8 cellular contexts compared by ENCODE assay signal in the genomic region with DNA sequence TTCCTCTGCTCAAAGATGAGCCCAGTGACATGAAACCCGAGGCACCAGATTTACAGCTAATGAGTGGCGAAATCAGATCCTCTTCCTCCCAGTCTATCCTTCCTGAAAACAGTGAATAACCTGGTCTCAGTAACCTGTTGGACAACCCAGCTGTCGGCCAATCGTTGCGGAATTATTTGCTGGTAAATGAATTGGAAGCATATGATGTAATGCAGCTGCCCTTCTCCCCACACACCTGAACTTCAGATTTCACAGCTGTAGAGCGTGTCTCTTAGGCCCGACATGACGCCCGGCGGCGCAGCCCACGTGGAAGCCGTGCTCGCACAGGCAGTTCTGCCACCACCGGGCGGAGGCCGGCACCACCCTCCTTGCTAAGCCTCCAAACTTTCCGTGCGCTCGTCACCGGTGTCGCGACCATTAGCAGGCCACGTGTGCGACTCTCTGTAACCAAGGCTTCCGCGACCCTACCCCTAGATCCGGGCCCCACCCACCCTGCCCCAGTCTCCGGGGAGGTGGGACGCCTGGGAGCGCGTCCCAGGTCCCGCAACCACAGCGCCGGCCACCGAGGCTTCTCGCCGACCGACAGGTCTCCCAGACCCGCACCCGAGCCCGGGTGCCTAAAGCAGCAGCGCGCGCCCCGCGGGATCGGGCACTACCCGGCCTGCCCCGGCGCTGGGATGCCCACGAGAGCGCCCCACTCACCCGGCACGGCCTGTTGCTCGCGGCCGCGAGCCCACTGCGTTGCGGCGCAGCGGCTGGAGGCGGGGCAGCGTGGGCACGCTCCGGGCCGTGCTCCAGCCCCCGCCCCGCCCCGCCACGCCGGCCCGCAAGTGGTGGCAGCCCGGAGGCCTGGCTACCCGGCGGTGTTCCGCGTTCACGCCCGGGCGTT. TPM values are rescaled to one million over a fixed set of nuclear protein-coding genes. Genes with fewer than 3 reads are reported as not detected.
DNase-seq lines count a peak whose midpoint lies in the region; ATAC-seq and TF ChIP-seq lines count a peak whose summit lies in the region.

A gene (minus strand): TSS at position 753 of the 889 bp plus-strand sequence. CDS start 4,838 bp downstream, outside the sequence.

- peak within 1 kb of the TSS; percentile 76 for H3K4me3 ChIP-seq in BJ (ENCODE audit: low read depth, low read length)
- H3K4me3 ChIP-seq in effector memory CD4-positive, alpha-beta T cell (ENCODE audit: insufficient read depth, low read depth, low read length, poor library complexity, severe bottlenecking) = peak within 1 kb of the TSS; percentile 58
- peak within 1 kb of the TSS; percentile 69 to 86 for H3K4me3 ChIP-seq in mesenchymal stem cell (ENCODE audit: insufficient read depth in 1 of 2, low read depth in 1 of 2, low read length in 2 of 2)

- H2BK15ac ChIP-seq in mesenchymal stem cell (ENCODE audit: low read depth, poor library complexity, severe bottlenecking) = no peak within 1 kb of the TSS

- peak within 1 kb of the TSS in 1 of 2 experiments; percentile 92 for H3K23ac ChIP-seq in mesenchymal stem cell (ENCODE audit: low read length in 2 of 2)

- H2BK12ac ChIP-seq in mesenchymal stem cell (ENCODE audit: low read length in 2 of 2) = no peak within 1 kb of the TSS

- no peaks in the 10 kb centered on the region for H3K79me1 ChIP-seq in mesenchymal stem cell (replicated peaks; ENCODE audit: low read length, poor library complexity, severe bottlenecking)

- no peaks in the 10 kb centered on the region for H3K9me3 Mint-ChIP-seq in activated CD8-positive, alpha-beta T cell treated with anti-CD3 and anti-CD28 coated beads, Interleukin-2, amount 10 ng/mL, durations not matched to agents 7 days and 5 days (ENCODE audit: insufficient read depth)

- no peaks in the 10 kb centered on the region for H3K9me3 ChIP-seq in effector memory CD4-positive, alpha-beta T cell (ENCODE audit: control insufficient read depth, low read length)
- no peaks in the 10 kb centered on the region for H3K9me3 ChIP-seq in mesenchymal stem cell (ENCODE audit: control insufficient read depth, low read length)

- no peak within 1 kb of the TSS for H2BK5ac ChIP-seq in mesenchymal stem cell (ENCODE audit: low read depth, low read length, poor library complexity, severe bottlenecking)

- peak within 1 kb of the TSS; percentile 19 for H4K8ac ChIP-seq in mesenchymal stem cell (ENCODE audit: low read length)

- H2AFZ ChIP-seq in mesenchymal stem cell (ENCODE audit: low read depth, low read length) = peak within 1 kb of the TSS; percentile 76

- CTCF ChIA-PET in BJ (lab: Yijun Ruan, JAX) = interaction anchor here (1.0 kb wide), 1 partner anchor 151 kb away, joined by 4 read pairs; a partner anchor contains a TSS
- CTCF ChIA-PET in activated CD8-positive, alpha-beta T cell treated with anti-CD3 and anti-CD28 coated beads, Interleukin-2, amount 10 ng/mL, durations not matched to agents 7 days and 5 days (lab: Charles Lee) = interaction anchor here (0.8 to 1.8 kb wide), 14 partner anchors 10 to 207 kb away, joined by 3 to 15 read pairs (median 4); a partner anchor contains a TSS

- H3K4me1 Mint-ChIP-seq in activated CD8-positive, alpha-beta T cell treated with anti-CD3 and anti-CD28 coated beads, Interleukin-2, amount 10 ng/mL, durations not matched to agents 7 days and 5 days (ENCODE audit: low read depth) = peaks cover 74% of the 10 kb centered on the region

- peak within 1 kb of the TSS; percentile 52 for H2BK120ac ChIP-seq in mesenchymal stem cell (ENCODE audit: low read depth, low read length)

- WGBS in mesenchymal stem cell = 43% methylated on average over 59 of the region's 82 CpGs

- H2AK5ac ChIP-seq in mesenchymal stem cell (ENCODE audit: low read length, severe bottlenecking) = no peak within 1 kb of the TSS

- H3K27me3 Mint-ChIP-seq in activated CD8-positive, alpha-beta T cell treated with anti-CD3 and anti-CD28 coated beads, Interleukin-2, amount 10 ng/mL, durations not matched to agents 7 days and 5 days (ENCODE audit: low read depth) = no peaks in the 10 kb centered on the region

- H3K27ac ChIP-seq in effector memory CD4-positive, alpha-beta T cell (ENCODE audit: insufficient read depth, low read length, poor library complexity, severe bottlenecking) = peak within 1 kb of the TSS; percentile 58
- no peak within 1 kb of the TSS for H3K27ac ChIP-seq in mesenchymal stem cell (ENCODE audit: low read length, poor library complexity, severe bottlenecking)

- peaks cover 8% of the 10 kb centered on the region for H3K36me3 Mint-ChIP-seq in activated CD8-positive, alpha-beta T cell treated with anti-CD3 and anti-CD28 coated beads, Interleukin-2, amount 10 ng/mL, durations not matched to agents 7 days and 5 days (ENCODE audit: low read depth)

- TF ChIP-seq CTCF in BJ (IDR thresholded peaks at IDR 0.05; ENCODE audit: insufficient read depth, low read depth, low read length) = no peak

- ATAC-seq in GM19035 (IDR thresholded peaks at IDR 0.05; ENCODE audit: unreplicated experiment) = peak; percentile 86
- ATAC-seq in HG03354 (IDR thresholded peaks at IDR 0.05; ENCODE audit: poor library complexity, severe bottlenecking, unreplicated experiment) = peak; percentile 95
- peak; percentile 92 for ATAC-seq in activated CD8-positive, alpha-beta T cell treated with anti-CD3 and anti-CD28 coated beads, Interleukin-2, amount 10 ng/mL, durations not matched to agents 7 days and 5 days

- H3K4ac ChIP-seq in mesenchymal stem cell (ENCODE audit: low read depth in 1 of 2, low read length in 2 of 2) = peak within 1 kb of the TSS in 1 of 2 experiments; percentile 59

- H3K4me3 Mint-ChIP-seq in activated CD8-positive, alpha-beta T cell treated with anti-CD3 and anti-CD28 coated beads, Interleukin-2, amount 10 ng/mL, durations not matched to agents 7 days and 5 days = peak within 1 kb of the TSS; percentile 84

- peak within 1 kb of the TSS; percentile 90 for H3K27ac Mint-ChIP-seq in activated CD8-positive, alpha-beta T cell treated with anti-CD3 and anti-CD28 coated beads, Interleukin-2, amount 10 ng/mL, durations not matched to agents 7 days and 5 days

- peak within 1 kb of the TSS; percentile 86 for H3K9ac ChIP-seq in mesenchymal stem cell (ENCODE audit: low read length)

- peak within 1 kb of the TSS; percentile 8 for H3K4me2 ChIP-seq in mesenchymal stem cell (ENCODE audit: low read length, poor library complexity, severe bottlenecking)

- POLR2A ChIA-PET in BJ (lab: Charles Lee) = interaction anchor here (0.5 kb wide), 1 partner anchor 203 kb away, joined by 5 read pairs; no protein-coding TSS in a partner anchor
- POLR2A ChIA-PET in activated CD8-positive, alpha-beta T cell treated with anti-CD3 and anti-CD28 coated beads, Interleukin-2, amount 10 ng/mL, durations not matched to agents 7 days and 5 days (lab: Charles Lee) = no interaction called here

- peaks cover 19% of the 10 kb centered on the region for H3K4me1 ChIP-seq in effector memory CD4-positive, alpha-beta T cell (ENCODE audit: control insufficient read depth, insufficient read depth, low read length, poor library complexity, severe bottlenecking)
- peaks cover 2% of the 10 kb centered on the region for H3K4me1 ChIP-seq in mesenchymal stem cell (ENCODE audit: control insufficient read depth, insufficient read depth, low read depth, low read length)

- peak within 1 kb of the TSS in 1 of 2 experiments; percentile 94 for H3K14ac ChIP-seq in mesenchymal stem cell (ENCODE audit: low read length in 2 of 2)

- H4K91ac ChIP-seq in mesenchymal stem cell (ENCODE audit: low read length) = peak within 1 kb of the TSS; percentile 53

- 0 out of 2 replicates have a peak, but pooled peaks cover 2% of the 10 kb centered on the region for H3K27me3 ChIP-seq in BJ (ENCODE audit: control insufficient read depth, insufficient read depth, low read length)
- no peaks in the 10 kb centered on the region for H3K27me3 ChIP-seq in effector memory CD4-positive, alpha-beta T cell (replicated peaks; ENCODE audit: control insufficient read depth, insufficient read depth, low read length, poor library complexity, severe bottlenecking)
- H3K27me3 ChIP-seq in mesenchymal stem cell (ENCODE audit: control insufficient read depth in 1 of 2, insufficient read depth in 1 of 2, low read length in 2 of 2) = no peaks in the 10 kb centered on the region

- H3K18ac ChIP-seq in mesenchymal stem cell (ENCODE audit: low read depth in 1 of 2, low read length in 2 of 2) = peak within 1 kb of the TSS in 1 of 2 experiments; percentile 89

- H3K36me3 ChIP-seq in BJ (ENCODE audit: control insufficient read depth, insufficient read depth, low read length) (no peaks in the 10 kb centered on the region), mesenchymal stem cell (ENCODE audit: control insufficient read depth in 1 of 2, insufficient read depth in 2 of 2, low read depth in 1 of 2, low read length in 2 of 2) (peaks cover 0 to 8% of the 10 kb centered on the region in 2 experiments)
- H3K36me3 ChIP-seq in effector memory CD4-positive, alpha-beta T cell (ENCODE audit: control insufficient read depth, insufficient read depth, low read length) = no peaks in the 10 kb centered on the region

- DNase-seq in BJ (ENCODE audit: low read depth) (no peak), NCI-H774 (lab: John Stamatoyannopoulos, UW) (peak; percentile 49), mesenchymal stem cell (peak; percentile 71)
- peak; percentile 86 for DNase-seq in activated CD8-positive, alpha-beta T cell treated with anti-CD3 and anti-CD28 coated beads, Interleukin-2, amount 10 ng/mL, durations not matched to agents 7 days and 5 days
- DNase-seq in effector memory CD4-positive, alpha-beta T cell = peak; percentile 53 to 58 (median 56)
- DNase-seq in stimulated activated CD8-positive, alpha-beta memory T cell treated with anti-CD3 and anti-CD28 coated beads, Interleukin-15, amount 100 ng/mL, for 1 hour (ENCODE audit: low read depth) = peak; percentile 49

RNA-seq across cellular contexts. Expression of the gene that starts here (rescaled TPM):
- polyA plus RNA-seq in BJ (2011; rRNA removed) = 19.6 and 24.2 TPM in 2 replicates
- polyA minus RNA-seq in BJ (2011; rRNA and poly(A)+ RNA removed) = 10.8 and 23.8 TPM in 2 replicates
- total RNA-seq in activated CD8-positive, alpha-beta T cell treated with anti-CD3 and anti-CD28 coated beads, Interleukin-2, amount 10 ng/mL, durations not matched to agents 7 days and 5 days = 10 to 100 TPM; 25.0 to 27.9 TPM
- 24.3 TPM for polyA plus RNA-seq in mesenchymal stem cell (2013, experiment 1 of 2)
- polyA plus RNA-seq in mesenchymal stem cell (2013, experiment 2 of 2) = 23.7 TPM
